In the genomic region with DNA sequence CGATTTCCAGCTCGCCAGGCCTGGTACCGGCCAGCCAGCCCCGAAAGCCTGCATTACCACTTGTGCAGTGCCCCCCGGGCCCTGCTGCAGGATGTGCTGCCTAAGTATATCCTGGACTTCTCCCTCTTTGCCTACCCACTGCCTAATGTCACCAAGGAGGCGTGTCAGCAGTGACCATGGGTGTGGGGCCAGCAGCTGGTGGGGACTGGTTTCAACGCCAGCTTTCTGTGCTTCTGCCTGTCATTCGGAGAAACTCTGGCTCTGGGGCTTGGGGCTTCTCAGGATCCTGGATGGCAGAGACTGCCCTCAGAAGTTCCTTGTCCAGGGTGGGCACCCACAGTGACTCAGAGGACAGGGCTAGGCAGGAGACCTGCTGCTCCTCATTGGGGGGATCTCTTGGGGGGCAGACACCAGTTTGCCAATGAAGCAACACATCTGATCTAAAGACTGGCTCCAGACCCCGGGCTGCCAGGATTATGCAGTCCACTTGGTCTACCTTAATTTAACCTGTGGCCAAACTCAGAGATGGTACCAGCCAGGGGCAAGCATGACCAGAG, we compare ENCODE assay signal across 9 cellular contexts. TPM values are rescaled to one million over a fixed set of nuclear protein-coding genes. Genes with fewer than 3 reads are reported as not detected.
DNase-seq lines count a peak whose midpoint lies in the region; ATAC-seq and TF ChIP-seq lines count a peak whose summit lies in the region.
"Had no signal": no experiment of that assay in that cellular context is flagged by ENCODE, and none has a peak within 500 bp of the region (broad histone marks: within the 10 kb centered on the region; RNA-seq: fewer than 3 reads in every experiment).

No MANE protein-coding gene starts in this region.

- H3K4me1 ChIP-seq in iPS-18a (ENCODE audit: control insufficient read depth, low read depth, low read length) (peaks cover 9% of the 10 kb centered on the region), subcutaneous abdominal adipose tissue (ENCODE audit: control insufficient read depth in 5 of 5, insufficient read depth in 5 of 5, low read length in 5 of 5) (peaks cover 4 to 25% (median 22%) of the 10 kb centered on the region in 5 donors)

- TF ChIP-seq CTCF in activated CD8-positive, alpha-beta T cell treated with anti-CD3 and anti-CD28 coated beads for 36 hours (IDR thresholded peaks at IDR 0.05), result no peak

- POLR2A ChIA-PET in activated CD4-positive, alpha-beta T cell treated with anti-CD3 and anti-CD28 coated beads, Interleukin-2, amount 10 ng/mL, durations not matched to agents 7 days and 5 days (lab: Charles Lee), result no interaction called here
- POLR2A ChIA-PET in activated CD8-positive, alpha-beta T cell treated with anti-CD3 and anti-CD28 coated beads for 36 hours (lab: Charles Lee), result interaction anchor here (0.8 to 1.5 kb wide), 2 partner anchors 33 to 644 kb away, joined by 3 read pairs; partner anchors contain the start of gene INO80

- peak overlapping the region; percentile 68 for H3K4me3 ChIP-seq in iPS-18a (ENCODE audit: low read length)
- peak overlapping the region; percentile 62 to 96 (median 88) for H3K4me3 ChIP-seq in subcutaneous abdominal adipose tissue (ENCODE audit: low read depth in 1 of 5, low read length in 5 of 5)

- peaks cover 4% of the 10 kb centered on the region for H3K27me3 Mint-ChIP-seq in activated CD4-positive, alpha-beta T cell treated with anti-CD3 and anti-CD28 coated beads, Interleukin-2, amount 10 ng/mL, durations not matched to agents 7 days and 5 days
- H3K27me3 Mint-ChIP-seq in activated CD8-positive, alpha-beta T cell treated with anti-CD3 and anti-CD28 coated beads for 36 hours, result no peaks in the 10 kb centered on the region

- H3K27ac ChIP-seq in iPS-18a (ENCODE audit: low read length), result no peak overlapping the region
- H3K27ac ChIP-seq in subcutaneous abdominal adipose tissue (ENCODE audit: low read depth, low read length), result no peak overlapping the region

- H3K36me3 ChIP-seq in iPS-18a (ENCODE audit: control insufficient read depth, low read depth, low read length), result peaks cover 5% of the 10 kb centered on the region
- peaks cover 0 to 4% (median under 1%) of the 10 kb centered on the region in 5 donors for H3K36me3 ChIP-seq in subcutaneous abdominal adipose tissue (ENCODE audit: control insufficient read depth in 5 of 5, insufficient read depth in 5 of 5, low read length in 5 of 5)

- intact Hi-C loops in activated CD8-positive, alpha-beta T cell treated with anti-CD3 and anti-CD28 coated beads for 36 hours (cut with micrococcal nuclease), result no loop called here

- ATAC-seq in activated CD8-positive, alpha-beta T cell treated with anti-CD3 and anti-CD28 coated beads for 36 hours, result no peak

- H3K36me3 Mint-ChIP-seq in activated CD4-positive, alpha-beta T cell treated with anti-CD3 and anti-CD28 coated beads, Interleukin-2, amount 10 ng/mL, durations not matched to agents 7 days and 5 days (ENCODE audit: low read depth), result peaks cover 7% of the 10 kb centered on the region
- no peaks in the 10 kb centered on the region for H3K36me3 Mint-ChIP-seq in activated CD8-positive, alpha-beta T cell treated with anti-CD3 and anti-CD28 coated beads for 36 hours (ENCODE audit: low read depth)

- H3K27me3 ChIP-seq in iPS-18a (ENCODE audit: control insufficient read depth, insufficient read depth, low read length) (no peaks in the 10 kb centered on the region), subcutaneous abdominal adipose tissue (ENCODE audit: control insufficient read depth in 5 of 5, insufficient read depth in 4 of 5, low read length in 5 of 5) (no peaks in the 10 kb centered on the region)

- peaks cover 20% of the 10 kb centered on the region for H3K4me1 Mint-ChIP-seq in activated CD4-positive, alpha-beta T cell treated with anti-CD3 and anti-CD28 coated beads, Interleukin-2, amount 10 ng/mL, durations not matched to agents 7 days and 5 days
- peaks cover 27% of the 10 kb centered on the region for H3K4me1 Mint-ChIP-seq in activated CD8-positive, alpha-beta T cell treated with anti-CD3 and anti-CD28 coated beads for 36 hours (ENCODE audit: low read depth)

- H3K9ac ChIP-seq in iPS-18a (ENCODE audit: low read length) (no peak overlapping the region), subcutaneous abdominal adipose tissue (ENCODE audit: low read length in 5 of 5) (peak overlapping the region in 3 of 5 donors; percentile 74 to 93 (median 90))

- peak overlapping the region; percentile 90 for H3K27ac Mint-ChIP-seq in activated CD4-positive, alpha-beta T cell treated with anti-CD3 and anti-CD28 coated beads, Interleukin-2, amount 10 ng/mL, durations not matched to agents 7 days and 5 days
- H3K27ac Mint-ChIP-seq in activated CD8-positive, alpha-beta T cell treated with anti-CD3 and anti-CD28 coated beads for 36 hours, result peak overlapping the region; percentile 85

- H3K9me3 ChIP-seq in iPS-18a (ENCODE audit: control insufficient read depth, low read depth, low read length), result no peaks in the 10 kb centered on the region
- H3K9me3 ChIP-seq in subcutaneous abdominal adipose tissue (ENCODE audit: control insufficient read depth in 5 of 5, low read length in 5 of 5), result no peaks in the 10 kb centered on the region

- CTCF ChIA-PET in activated CD4-positive, alpha-beta T cell treated with anti-CD3 and anti-CD28 coated beads, Interleukin-2, amount 10 ng/mL, durations not matched to agents 7 days and 5 days (lab: Charles Lee), result interaction anchor here (0.6 kb wide), 1 partner anchor 50 kb away, joined by 3 read pairs; no protein-coding TSS in a partner anchor
- CTCF ChIA-PET in activated CD8-positive, alpha-beta T cell treated with anti-CD3 and anti-CD28 coated beads for 36 hours (lab: Charles Lee), result interaction anchor here (0.8 kb wide), 1 partner anchor 51 kb away, joined by 4 read pairs; no protein-coding TSS in a partner anchor

- DNase-seq in activated CD4-positive, alpha-beta T cell treated with anti-CD3 and anti-CD28 coated beads, Interleukin-2, amount 10 ng/mL, durations not matched to agents 7 days and 5 days, result no peak
- no peak for DNase-seq in activated CD4-positive, alpha-beta T cell treated with anti-CD3 and anti-CD28 coated beads for 1 hour
- DNase-seq in activated CD8-positive, alpha-beta T cell treated with anti-CD3 and anti-CD28 coated beads for 36 hours, result no peak
- DNase-seq in AG08396 (ENCODE audit: low spot score) (no peak), NCI-H128 (lab: John Stamatoyannopoulos, UW; ENCODE audit: unreplicated experiment) (no peak)
- DNase-seq in activated CD8-positive, alpha-beta memory T cell treated with anti-CD3 and anti-CD28 coated beads for 24 hours, result no peak
- DNase-seq: NCI-H1436 treated with DMSO at 0.1 percent for 48 hours had no signal

- H3K9me3 Mint-ChIP-seq in activated CD4-positive, alpha-beta T cell treated with anti-CD3 and anti-CD28 coated beads, Interleukin-2, amount 10 ng/mL, durations not matched to agents 7 days and 5 days, result no peaks in the 10 kb centered on the region
- H3K9me3 Mint-ChIP-seq in activated CD8-positive, alpha-beta T cell treated with anti-CD3 and anti-CD28 coated beads for 36 hours, result no peaks in the 10 kb centered on the region

- peak overlapping the region; percentile 85 for H3K4me3 Mint-ChIP-seq in activated CD4-positive, alpha-beta T cell treated with anti-CD3 and anti-CD28 coated beads, Interleukin-2, amount 10 ng/mL, durations not matched to agents 7 days and 5 days
- peak overlapping the region; percentile 83 for H3K4me3 Mint-ChIP-seq in activated CD8-positive, alpha-beta T cell treated with anti-CD3 and anti-CD28 coated beads for 36 hours

RNA-seq across cellular contexts. Expression of gene CHST14, which starts 1.5 kb away (rescaled TPM):
- total RNA-seq in activated CD4-positive, alpha-beta T cell treated with anti-CD3 and anti-CD28 coated beads, Interleukin-2, amount 10 ng/mL, durations not matched to agents 7 days and 5 days, result 10 to 100 TPM; 14.3 to 14.6 TPM
- total RNA-seq in activated CD8-positive, alpha-beta T cell treated with anti-CD3 and anti-CD28 coated beads for 36 hours, result 1 to 10 TPM; 4.3 to 5.1 TPM

RNA-seq across cellular contexts. Expression of gene BAHD1, which starts 31.5 kb away (rescaled TPM):
- total RNA-seq in activated CD4-positive, alpha-beta T cell treated with anti-CD3 and anti-CD28 coated beads, Interleukin-2, amount 10 ng/mL, durations not matched to agents 7 days and 5 days, result 10 to 100 TPM; 28.7 to 30.8 TPM
- 10 to 100 TPM; 14.7 to 17.6 TPM for total RNA-seq in activated CD8-positive, alpha-beta T cell treated with anti-CD3 and anti-CD28 coated beads for 36 hours
